Comparison of ENCODE assay signal across 32 cellular contexts in genomic region chr3:72411102-72411501, GRCh38. TPM values are rescaled to one million over a fixed set of nuclear protein-coding genes. Genes with fewer than 3 reads are reported as not detected.
DNase-seq lines count a peak whose midpoint lies in the region; ATAC-seq, FAIRE-seq and TF ChIP-seq lines count a peak whose summit lies in the region.
"Had no signal": no experiment of that assay in that cellular context is flagged by ENCODE, and none has a peak within 500 bp of the region (broad histone marks: within the 10 kb centered on the region; RNA-seq: fewer than 3 reads in every experiment).

No MANE protein-coding gene starts in this region.

- intact Hi-C loops in K562 (cut with micrococcal nuclease): no loop called here
- intact Hi-C loops in right lobe of liver (cut with DNase I): no loop called here

- in situ Hi-C loops in K562 (cut with MboI): no loop called here

- no peaks in the 10 kb centered on the region for H3K9me1 ChIP-seq in K562 (ENCODE audit: control insufficient read depth, insufficient read depth, low read length)

- H3K4me2 ChIP-seq in K562 (ENCODE audit: insufficient read depth, low read length): no peak overlapping the region; the same call in 1 of the 2 replicates

- H3K4me1 ChIP-seq in K562 (replicated peaks in 1 of 2; ENCODE audit: control insufficient read depth in 2 of 2, insufficient read depth in 2 of 2, low read length in 2 of 2) (peaks cover 3 to 40% of the 10 kb centered on the region in 2 experiments; a peak in 4 of 5 replicates), right lobe of liver (peaks cover 0 to 50% (median 6%) of the 10 kb centered on the region in 4 donors)

- BruUV-seq in K562 (replicated peaks; lab: Mats Ljungman, UMichigan): no TSS peak

- peak; percentile 55 for DNase-seq in HCEC 1CT
- no peak for DNase-seq in K562 (ENCODE audit: extremely low read depth in 1 of 4, low spot score in 3 of 4)
- no peak for DNase-seq in right lobe of liver
- no peak for DNase-seq in stimulated activated CD4-positive, alpha-beta T cell treated with anti-CD3 and anti-CD28 coated beads, Interleukin-4, amount 100 ng/mL, for 1 hour
- no peak for DNase-seq in nephron progenitor cell
- no peak for DNase-seq in HPDE6-E6E7 (ENCODE audit: extremely low spot score)
- no peak for DNase-seq in NCI-H446 treated with DMSO at 0.1 percent for 48 hours (lab: John Stamatoyannopoulos, UW)
- DNase-seq: activated CD4-positive, alpha-beta T cell treated with anti-CD3 and anti-CD28 coated beads, Interleukin-2, amount 50 U/mL, for 48 hours; activated naive CD4-positive, alpha-beta T cell treated with anti-CD3 and anti-CD28 coated beads, Interleukin-2, amount 10 ng/mL, durations not matched to agents 7 days and 5 days; anterior cingulate cortex; DMS53; left lung; naive thymus-derived CD8-positive, alpha-beta T cell; NCI-H1694; NCI-H524 treated with DMSO at 0.1 percent for 48 hours; NK-92 treated with Interleukin-12 subunit alpha and Interleukin-12 subunit beta, amount 100 ng/mL, for 24 hours; ovary; SHP77 treated with DMSO at 0.1 percent for 48 hours; stimulated activated CD4-positive, alpha-beta T cell treated with anti-CD3 and anti-CD28 coated beads, Interleukin-2, amount 100 ng/mL, for 24 hours; SW 1271; transverse colon had no signal

- H3K79me2 ChIP-seq in K562 (ENCODE audit: control insufficient read depth, insufficient read depth, low read length): peaks cover 100% of the 10 kb centered on the region

- no peak overlapping the region for H2AFZ ChIP-seq in K562 (ENCODE audit: low read depth, low read length)

- H3K9me3 ChIP-seq in K562 (replicated peaks; ENCODE audit: control insufficient read depth, insufficient read depth, low read depth, low read length) (no peaks in the 10 kb centered on the region), right lobe of liver (no peaks in the 10 kb centered on the region)
- H3K9me3 ChIP-seq: gastroesophageal sphincter, HAP-1, left lung, ovary, transverse colon had no signal

- no peak overlapping the region for H3K4me3 ChIP-seq in K562
- H3K4me3 ChIP-seq in right lobe of liver: no peak overlapping the region
- H3K4me3 ChIP-seq: cardiac muscle cell, gastroesophageal sphincter, HAP-1, left lung, ovary, transverse colon had no signal

- H3K27ac Mint-ChIP-seq in nephron progenitor cell: no peak overlapping the region
- H3K27ac Mint-ChIP-seq: activated naive CD4-positive, alpha-beta T cell treated with anti-CD3 and anti-CD28 coated beads, Interleukin-2, amount 10 ng/mL, durations not matched to agents 7 days and 5 days; B cell; dendritic cell treated with granulocyte-macrophage colony-stimulating factor and Interleukin-4, amounts not matched to agents 40 ng/mL and 50 ng/mL, for 4 days had no signal

- no peak for TF ChIP-seq EP300 in K562 (IDR thresholded peaks at IDR 0.05; ENCODE audit: low read length)

- no peak for TF ChIP-seq RAD21 in K562 (CRISPR knock-in tag; conservative IDR thresholded peaks at IDR 0.05 in 1 of 2, IDR thresholded peaks at IDR 0.05 in 1 of 2)

- peaks cover 2% of the 10 kb centered on the region; the same call in 1 of the 3 replicates for H3K36me3 ChIP-seq in K562 (ENCODE audit: control insufficient read depth, insufficient read depth, low read length)
- H3K36me3 ChIP-seq in right lobe of liver: no peaks in the 10 kb centered on the region
- H3K36me3 ChIP-seq: cardiac muscle cell, gastroesophageal sphincter, HAP-1, left lung, ovary, transverse colon had no signal

- H3K27ac ChIP-seq in K562 (ENCODE audit: extremely low read depth, low read depth, low read length) (no peak overlapping the region), right lobe of liver (peak overlapping the region in 1 of 3 donors; percentile 4)
- H3K27ac ChIP-seq: cardiac muscle cell, gastroesophageal sphincter, ovary, transverse colon had no signal

- POLR2A ChIA-PET in K562 (lab: Yijun Ruan, JAX): no interaction called here

- TF ChIP-seq POLR2A in K562 (conservative IDR thresholded peaks at IDR 0.05) (no peak), right lobe of liver (IDR thresholded peaks at IDR 0.05) (no peak)

- peaks cover 86% of the 10 kb centered on the region for H4K20me1 ChIP-seq in K562 (replicated peaks; ENCODE audit: control insufficient read depth, insufficient read depth, low read length)

- WGBS in K562 (ENCODE audit: insufficient coverage, low coverage, missing lambda C conversion rate): 0% methylated on average over 1 of the region's 1 CpG
- WGBS in right lobe of liver (ENCODE audit: insufficient coverage, low coverage, low lambda C conversion rate, missing lambda C conversion rate): 31% methylated on average over 1 of the region's 1 CpG

- no peak for TF ChIP-seq CTCF in K562 (IDR thresholded peaks at IDR 0.05 in 2 of 3, conservative IDR thresholded peaks at IDR 0.05 in 1 of 3; ENCODE audit: insufficient read depth in 2 of 3, low read depth in 1 of 3, low read length in 3 of 3)
- no peak for TF ChIP-seq CTCF in right lobe of liver (IDR thresholded peaks at IDR 0.05)
- no peak for TF ChIP-seq CTCF in nephron progenitor cell (IDR thresholded peaks at IDR 0.05)

- no peaks in the 10 kb centered on the region for H3K27me3 ChIP-seq in K562 (ENCODE audit: control insufficient read depth in 2 of 2, insufficient read depth in 2 of 2, low read length in 2 of 2)
- no peaks in the 10 kb centered on the region for H3K27me3 ChIP-seq in right lobe of liver
- H3K27me3 ChIP-seq: cardiac muscle cell, gastroesophageal sphincter, left lung, ovary, transverse colon had no signal

- FAIRE-seq in A204.1 (lab: Jason Lieb, UNC): peak; percentile 11
- no peak for FAIRE-seq in K562 (lab: Jason Lieb, UNC)
- FAIRE-seq: endometrium, G401.6, HTR-8/SVneo had no signal

- H3K9me3 Mint-ChIP-seq in nephron progenitor cell: peaks cover 10% of the 10 kb centered on the region
- H3K9me3 Mint-ChIP-seq: activated naive CD4-positive, alpha-beta T cell treated with anti-CD3 and anti-CD28 coated beads, Interleukin-2, amount 10 ng/mL, durations not matched to agents 7 days and 5 days; dendritic cell treated with granulocyte-macrophage colony-stimulating factor and Interleukin-4, amounts not matched to agents 40 ng/mL and 50 ng/mL, for 4 days had no signal

- H3K4me1 Mint-ChIP-seq in nephron progenitor cell: peaks cover 59% of the 10 kb centered on the region

- H3K27me3 Mint-ChIP-seq in nephron progenitor cell (ENCODE audit: low read depth, poor library complexity): no peaks in the 10 kb centered on the region
- H3K27me3 Mint-ChIP-seq: activated naive CD4-positive, alpha-beta T cell treated with anti-CD3 and anti-CD28 coated beads, Interleukin-2, amount 10 ng/mL, durations not matched to agents 7 days and 5 days; B cell; dendritic cell treated with granulocyte-macrophage colony-stimulating factor and Interleukin-4, amounts not matched to agents 40 ng/mL and 50 ng/mL, for 4 days; naive thymus-derived CD8-positive, alpha-beta T cell had no signal

- CTCF ChIA-PET in K562 (lab: Yijun Ruan, JAX; ENCODE audit: low intra/inter-chr PET ratio): no interaction called here

- no peak overlapping the region for H3K4me3 Mint-ChIP-seq in nephron progenitor cell
- H3K4me3 Mint-ChIP-seq: activated naive CD4-positive, alpha-beta T cell treated with anti-CD3 and anti-CD28 coated beads, Interleukin-2, amount 10 ng/mL, durations not matched to agents 7 days and 5 days; B cell; dendritic cell treated with granulocyte-macrophage colony-stimulating factor and Interleukin-4, amounts not matched to agents 40 ng/mL and 50 ng/mL, for 4 days had no signal

- no peak for ATAC-seq in K562
- peak in 3 of 4 donors; percentile 12 to 48 (median 24) for ATAC-seq in right lobe of liver
- ATAC-seq: activated CD4-positive, CD25-positive, alpha-beta regulatory T cell treated with anti-CD3 and anti-CD28 coated beads, Interleukin-2, amount 50 U/mL, for 24 hours; gastroesophageal sphincter; left lung; naive thymus-derived CD8-positive, alpha-beta T cell; Panc1 had no signal

- H3K9ac ChIP-seq in K562 (ENCODE audit: insufficient read depth in 1 of 2, low read depth in 2 of 2, low read length in 2 of 2): no peak overlapping the region

- H3K36me3 Mint-ChIP-seq in nephron progenitor cell (ENCODE audit: low read depth): peaks cover 19% of the 10 kb centered on the region

TF ChIP-seq in K562, 482 proteins besides CTCF, POLR2A, EP300 and RAD21 (continues in another document):
- TF ChIP-seq, protein P1, sequence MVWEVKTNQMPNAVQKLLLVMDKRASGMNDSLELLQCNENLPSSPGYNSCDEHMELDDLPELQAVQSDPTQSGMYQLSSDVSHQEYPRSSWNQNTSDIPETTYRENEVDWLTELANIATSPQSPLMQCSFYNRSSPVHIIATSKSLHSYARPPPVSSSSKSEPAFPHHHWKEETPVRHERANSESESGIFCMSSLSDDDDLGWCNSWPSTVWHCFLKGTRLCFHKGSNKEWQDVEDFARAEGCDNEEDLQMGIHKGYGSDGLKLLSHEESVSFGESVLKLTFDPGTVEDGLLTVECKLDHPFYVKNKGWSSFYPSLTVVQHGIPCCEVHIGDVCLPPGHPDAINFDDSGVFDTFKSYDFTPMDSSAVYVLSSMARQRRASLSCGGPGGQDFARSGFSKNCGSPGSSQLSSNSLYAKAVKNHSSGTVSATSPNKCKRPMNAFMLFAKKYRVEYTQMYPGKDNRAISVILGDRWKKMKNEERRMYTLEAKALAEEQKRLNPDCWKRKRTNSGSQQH (CRISPR knock-in tag; IDR thresholded peaks at IDR 0.05): no peak
- TF ChIP-seq ZNF316 (IDR thresholded peaks at IDR 0.05) (peak; percentile 87), ZKSCAN8 (CRISPR knock-in tag; IDR thresholded peaks at IDR 0.05) (no peak)

RNA-seq across cellular contexts. Expression of gene RYBP, which starts 35.3 kb away (rescaled TPM):
- total RNA-seq in K562 (2011; cell fraction: chromatin; rRNA removed; ENCODE audit: low replicate concordance): 4.0 and 11.2 TPM in 2 replicates
- 2.7 and 3.4 TPM in 2 replicates for total RNA-seq in K562 (2011; cell fraction: nucleolus; rRNA removed)
- total RNA-seq in K562 (2011; cell fraction: nucleoplasm; rRNA removed): 7.3 and 13.5 TPM in 2 replicates
- 4.9 and 6.6 TPM in 2 replicates for total RNA-seq in K562 (2014; rRNA removed)
- total RNA-seq in K562 (2014; rRNA removed; fragmentation: Illumina TruSeq; extraction: Trizol): 13.4 and 13.8 TPM in 2 replicates
- total RNA-seq in K562 (2015; rRNA removed; fragmentation: Illumina TruSeq; extraction: Trizol): 13.2 and 14.8 TPM in 2 replicates
- total RNA-seq in K562 (2021): 12.6 and 13.5 TPM in 2 replicates
- polyA plus RNA-seq in K562 (2011; rRNA removed): 6.0 and 9.6 TPM in 2 replicates
- 1.9 and 3.6 TPM in 2 replicates for polyA plus RNA-seq in K562 (2011; cell fraction: cytosol; rRNA removed)
- 4.8 and 5.3 TPM in 2 replicates for polyA plus RNA-seq in K562 (2011; cell fraction: nucleus; rRNA removed)
- 11.9 and 12.6 TPM in 2 replicates for polyA plus RNA-seq in K562 (2012)
- polyA plus RNA-seq in K562 (2014; fragmentation: Illumina TruSeq; extraction: Trizol): 14.7 and 16.6 TPM in 2 replicates
- 1 to 10 TPM; 4.8 to 4.9 TPM for polyA plus RNA-seq in K562 (2014; fragmentation: Nextera tagmentation; extraction: Ambion mirVana)
- polyA plus RNA-seq in K562 (2014; rRNA removed): 9.0 and 9.1 TPM in 2 replicates
- 9.1 and 10.5 TPM in 2 replicates for polyA minus RNA-seq in K562 (2011; rRNA and poly(A)+ RNA removed)
- polyA minus RNA-seq in K562 (2011; cell fraction: cytosol; rRNA and poly(A)+ RNA removed): 3.8 and 5.9 TPM in 2 replicates
- 4.4 and 7.7 TPM in 2 replicates for polyA minus RNA-seq in K562 (2011; cell fraction: nucleus; rRNA and poly(A)+ RNA removed)
- 1 to 10 TPM; 4.2 to 8.7 (median 5.4) TPM for total RNA-seq in right lobe of liver
